Comparison of ENCODE assay signal across 13 cellular contexts in genomic region chr7:12062062-12062461, GRCh38.
DNase-seq lines count a peak whose midpoint lies in the region; ATAC-seq and TF ChIP-seq lines count a peak whose summit lies in the region.
"Had no signal": no experiment of that assay in that cellular context is flagged by ENCODE, and none has a peak within 500 bp of the region (broad histone marks: within the 10 kb centered on the region; RNA-seq: fewer than 3 reads in every experiment).

No MANE protein-coding gene starts in this region.

- H3K36me3 ChIP-seq in KMS-11 (ENCODE audit: insufficient read depth) (no peaks in the 10 kb centered on the region), colonic mucosa (no peaks in the 10 kb centered on the region), upper lobe of right lung (no peaks in the 10 kb centered on the region)

- no peaks in the 10 kb centered on the region for H3K27me3 ChIP-seq in KMS-11 (ENCODE audit: insufficient read depth, low read depth)
- no peaks in the 10 kb centered on the region for H3K27me3 ChIP-seq in colonic mucosa
- no peaks in the 10 kb centered on the region for H3K27me3 ChIP-seq in upper lobe of right lung

- H3K27ac ChIP-seq in KMS-11 (no peak overlapping the region), colonic mucosa (no peak overlapping the region), upper lobe of right lung (no peak overlapping the region)

- H3K36me3 Mint-ChIP-seq in activated naive CD4-positive, alpha-beta T cell treated with anti-CD3 and anti-CD28 coated beads, Interleukin-2, amount 10 ng/mL, durations not matched to agents 7 days and 5 days, result no peaks in the 10 kb centered on the region

- intact Hi-C loops in colonic mucosa (cut with DNase I), result loop anchor here (10.0 kb wide), 1 partner anchor 183 kb away; no protein-coding TSS in a partner anchor
- intact Hi-C loops in upper lobe of right lung (cut with DNase I), result no loop called here

- no peak overlapping the region for H3K4me2 ChIP-seq in KMS-11

- H3K4me1 ChIP-seq in KMS-11 (ENCODE audit: low read depth, poor library complexity, severe bottlenecking), result no peaks in the 10 kb centered on the region
- no peaks in the 10 kb centered on the region for H3K4me1 ChIP-seq in colonic mucosa
- no peaks in the 10 kb centered on the region for H3K4me1 ChIP-seq in upper lobe of right lung

- no peaks in the 10 kb centered on the region for H4K20me1 ChIP-seq in KMS-11 (ENCODE audit: insufficient read depth)

- H3K27me3 Mint-ChIP-seq in activated naive CD4-positive, alpha-beta T cell treated with anti-CD3 and anti-CD28 coated beads, Interleukin-2, amount 10 ng/mL, durations not matched to agents 7 days and 5 days, result no peaks in the 10 kb centered on the region

- H3K79me2 ChIP-seq in KMS-11 (ENCODE audit: insufficient read depth, low read depth), result no peaks in the 10 kb centered on the region

- no peak overlapping the region for H2AFZ ChIP-seq in KMS-11 (ENCODE audit: low read depth)

- H3K9me3 Mint-ChIP-seq in activated naive CD4-positive, alpha-beta T cell treated with anti-CD3 and anti-CD28 coated beads, Interleukin-2, amount 10 ng/mL, durations not matched to agents 7 days and 5 days, result peaks cover 3% of the 10 kb centered on the region

- ATAC-seq in upper lobe of right lung, result peak; percentile 29
- ATAC-seq in GM21526 (IDR thresholded peaks at IDR 0.05; ENCODE audit: low FRiP score, unreplicated experiment), result no peak
- ATAC-seq in HG03571 (IDR thresholded peaks at IDR 0.05; ENCODE audit: unreplicated experiment), result no peak
- ATAC-seq: activated CD4-positive, CD25-positive, alpha-beta regulatory T cell treated with anti-CD3 and anti-CD28 coated beads, Interleukin-2, amount 50 U/mL, for 24 hours; esophagus mucosa had no signal

- no peak overlapping the region for H3K27ac Mint-ChIP-seq in activated naive CD4-positive, alpha-beta T cell treated with anti-CD3 and anti-CD28 coated beads, Interleukin-2, amount 10 ng/mL, durations not matched to agents 7 days and 5 days

- H3K9ac ChIP-seq in KMS-11 (no peak overlapping the region), colonic mucosa (ENCODE audit: low read depth in 2 of 2, low read length in 2 of 2) (no peak overlapping the region)

- CTCF ChIA-PET in activated naive CD4-positive, alpha-beta T cell treated with anti-CD3 and anti-CD28 coated beads, Interleukin-2, amount 10 ng/mL, durations not matched to agents 7 days and 5 days (lab: Charles Lee), result interaction anchor here (0.9 kb wide), 1 partner anchor 9 kb away, joined by 3 read pairs; no protein-coding TSS in a partner anchor

- no peak overlapping the region for H3K4me3 Mint-ChIP-seq in activated naive CD4-positive, alpha-beta T cell treated with anti-CD3 and anti-CD28 coated beads, Interleukin-2, amount 10 ng/mL, durations not matched to agents 7 days and 5 days

- H3K4me3 ChIP-seq in KMS-11 (IDR thresholded peaks at IDR 0.05; ENCODE audit: insufficient read depth, low read depth, low read length) (no peak overlapping the region), colonic mucosa (no peak overlapping the region), upper lobe of right lung (no peak overlapping the region)

- H3K9me3 ChIP-seq in colonic mucosa (no peaks in the 10 kb centered on the region), upper lobe of right lung (peaks cover 8% of the 10 kb centered on the region)

- TF ChIP-seq CTCF in KMS-11 (conservative IDR thresholded peaks at IDR 0.05; ENCODE audit: low read depth, low read length) (peak; percentile 27; the same call in 1 of the 2 replicates), colonic mucosa (IDR thresholded peaks at IDR 0.05) (peak; percentile 16), upper lobe of right lung (IDR thresholded peaks at IDR 0.05) (peak; percentile 27)

- peak; percentile 23 for DNase-seq in activated naive CD4-positive, alpha-beta T cell treated with anti-CD3 and anti-CD28 coated beads, Interleukin-2, amount 10 ng/mL, durations not matched to agents 7 days and 5 days
- no peak for DNase-seq in activated naive CD4-positive, alpha-beta T cell treated with anti-CD3 and anti-CD28 coated beads, Interleukin-2, amount 50 U/mL, for 16 hours
- no peak for DNase-seq in colonic mucosa
- DNase-seq in upper lobe of right lung, result no peak
- DNase-seq in islet precursor cell, result no peak
- DNase-seq: C1 segment of cervical spinal cord; mesenchymal stem cell; stimulated activated naive CD4-positive, alpha-beta T cell had no signal

- no peaks in the 10 kb centered on the region for H3K4me1 Mint-ChIP-seq in activated naive CD4-positive, alpha-beta T cell treated with anti-CD3 and anti-CD28 coated beads, Interleukin-2, amount 10 ng/mL, durations not matched to agents 7 days and 5 days
